1 cellular context compared by ENCODE assay signal in the genomic region with DNA sequence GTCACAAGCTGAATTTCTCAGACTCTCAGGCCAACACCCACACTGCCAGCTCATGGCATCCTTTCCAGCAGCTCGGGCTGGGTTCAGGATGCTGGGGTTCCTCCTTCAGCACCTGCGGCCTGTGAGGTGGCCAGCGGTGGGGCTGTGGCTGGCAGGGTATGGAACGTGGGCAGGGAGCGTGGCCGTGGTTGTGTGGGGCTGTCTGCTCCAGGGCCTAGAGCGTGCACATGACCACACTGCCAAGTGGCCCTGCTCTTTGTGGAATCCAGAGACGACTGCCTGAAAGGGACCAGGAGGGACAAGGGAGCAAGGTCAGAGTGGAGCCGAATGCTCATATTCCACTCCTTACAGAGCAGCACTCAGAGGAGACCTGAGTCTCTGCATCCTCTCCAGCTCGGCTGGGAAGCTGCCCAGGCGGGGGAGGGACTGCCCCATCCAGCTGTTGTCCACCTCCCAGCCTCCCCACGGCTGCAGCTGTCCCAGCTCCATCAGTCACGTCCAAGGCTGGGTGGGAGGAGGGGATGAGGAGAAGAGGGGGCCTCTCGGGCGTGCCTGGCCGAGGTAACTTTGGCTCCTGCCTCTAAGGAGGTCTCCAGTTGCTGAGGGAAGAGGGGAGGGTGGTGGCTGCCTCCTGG.
TF ChIP-seq lines count a peak whose summit lies in the region.

No MANE protein-coding gene starts in this region.

TF ChIP-seq in IMR-90, 13 proteins besides CTCF, POLR2A, EP300 and RAD21:
- TF ChIP-seq RFX5 (IDR thresholded peaks at IDR 0.05; ENCODE audit: low read depth, low read length) (no peak), USF2 (IDR thresholded peaks at IDR 0.05; ENCODE audit: low read depth, low read length) (no peak), FOS (IDR thresholded peaks at IDR 0.05; ENCODE audit: low read depth, low read length) (no peak), CHD1 (IDR thresholded peaks at IDR 0.05; ENCODE audit: low read depth, low read length) (no peak), MXI1 (IDR thresholded peaks at IDR 0.05; ENCODE audit: borderline replicate concordance, low read depth, low read length) (no peak), NFE2L2 (IDR thresholded peaks at IDR 0.05; ENCODE audit: low read depth, low read length) (no peak), MAFK (IDR thresholded peaks at IDR 0.05; ENCODE audit: low read depth, low read length) (no peak), MAZ (IDR thresholded peaks at IDR 0.05; ENCODE audit: borderline replicate concordance, low read depth, low read length) (no peak), SMC3 (IDR thresholded peaks at IDR 0.05; ENCODE audit: low read depth, low read length) (no peak), CEBPB (IDR thresholded peaks at IDR 0.05; ENCODE audit: low read depth, low read length) (no peak), RCOR1 (IDR thresholded peaks at IDR 0.05; ENCODE audit: insufficient replicate concordance, low read length) (no peak), ELK1 (IDR thresholded peaks at IDR 0.05; ENCODE audit: borderline replicate concordance, low read depth, low read length) (no peak), BHLHE40 (IDR thresholded peaks at IDR 0.05; ENCODE audit: low read depth, low read length) (no peak)
